21 cellular contexts compared by ENCODE assay signal in the genomic region with DNA sequence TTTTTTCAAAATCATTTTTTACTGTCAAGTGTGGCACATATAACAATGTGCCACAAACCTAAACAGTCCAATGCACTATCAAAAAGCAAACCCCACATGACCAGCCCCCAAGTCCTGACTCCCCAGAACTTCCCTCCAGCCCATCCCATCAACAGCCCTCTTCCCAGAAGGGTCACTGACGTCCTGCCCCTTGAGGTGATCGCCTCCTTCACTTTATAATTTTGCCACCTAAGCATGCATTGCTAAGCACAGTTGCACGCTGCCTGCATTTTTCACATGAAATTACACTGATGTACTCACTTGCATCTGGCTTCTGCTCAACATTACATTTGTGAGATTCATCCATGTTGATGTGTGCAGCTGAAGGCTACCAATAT. TPM values are rescaled to one million over a fixed set of nuclear protein-coding genes. Genes with fewer than 3 reads are reported as not detected.
A peak's percentile ranks its signal among the peaks of the same experiment; 100 is the strongest.
DNase-seq lines count a peak whose midpoint lies in the region; ATAC-seq and TF ChIP-seq lines count a peak whose summit lies in the region.
"Had no signal": no experiment of that assay in that cellular context is flagged by ENCODE, and none has a peak within 500 bp of the region (broad histone marks: within the 10 kb centered on the region; RNA-seq: fewer than 3 reads in every experiment).

No MANE protein-coding gene starts in this region.

- no peaks in the 10 kb centered on the region for H3K36me3 ChIP-seq in RWPE2 (ENCODE audit: low read depth)
- H3K36me3 ChIP-seq: BE2C, HAP-1 had no signal

- ATAC-seq in RWPE2 (ENCODE audit: low read depth) (no peak), sciatic nerve (no peak), GM18909 (IDR thresholded peaks at IDR 0.05; ENCODE audit: poor library complexity, unreplicated experiment) (no peak)
- ATAC-seq: A549 had no signal

- DNase-seq in activated effector memory CD4-positive, alpha-beta T cell treated with anti-CD3 and anti-CD28 coated beads, Interleukin-2, amount 50 U/mL, for 16 hours, result peak; percentile 34
- no peak for DNase-seq in activated effector memory CD4-positive, alpha-beta T cell treated with Interleukin-2 at 50 U/mL for 16 hours
- DNase-seq in RWPE2 (ENCODE audit: low spot score) (peak; percentile 19), sciatic nerve (ENCODE audit: low spot score) (peak; percentile 31), NCI-H128 (lab: John Stamatoyannopoulos, UW; ENCODE audit: unreplicated experiment) (no peak)
- DNase-seq: 8988T; ACHN; AML-193; Calu3; CD4-positive, alpha-beta memory T cell; COR-L47; DMS79; EL; GDM1; GOT3; HFFc6 had no signal

- no peaks in the 10 kb centered on the region for H3K9me3 ChIP-seq in RWPE2 (ENCODE audit: severe bottlenecking)
- H3K9me3 ChIP-seq: BE2C, HAP-1 had no signal

- intact Hi-C loops in sciatic nerve (cut with DNase I), result no loop called here

- TF ChIP-seq CTCF in RWPE2 (IDR thresholded peaks at IDR 0.05; ENCODE audit: poor library complexity, severe bottlenecking), result no peak

- no peak overlapping the region for H3K4me3 ChIP-seq in RWPE2 (ENCODE audit: severe bottlenecking)
- H3K4me3 ChIP-seq: A549; BLaER1 treated with 17β-estradiol and CSF1 and Interleukin-3, amounts not matched to agents 10 nM and 100 nM; HAP-1 had no signal

- H3K27ac ChIP-seq in RWPE2 (ENCODE audit: poor library complexity, severe bottlenecking), result no peak overlapping the region
- H3K27ac ChIP-seq: A549; BLaER1 treated with 17β-estradiol and CSF1 and Interleukin-3, amounts not matched to agents 10 nM and 100 nM had no signal

- H3K27me3 ChIP-seq in RWPE2 (ENCODE audit: insufficient read depth, poor library complexity, severe bottlenecking), result no peaks in the 10 kb centered on the region
- H3K27me3 ChIP-seq: BE2C had no signal

- peaks cover 13% of the 10 kb centered on the region for H3K4me1 ChIP-seq in RWPE2 (ENCODE audit: insufficient read depth, poor library complexity, severe bottlenecking)
- H3K4me1 ChIP-seq: HAP-1 had no signal

RNA-seq across cellular contexts. Expression of a gene that starts 42.5 kb away (rescaled TPM):
- total RNA-seq in sciatic nerve, result 23.7 TPM
- total RNA-seq: Calu3; CD4-positive, alpha-beta memory T cell had no signal

Comparison
In these comparisons a context has a peak if more than half of its experiments do, and no peak if none do; other contexts are left out.
1. DNase-seq: peak in activated effector memory CD4-positive, alpha-beta T cell treated with anti-CD3 and anti-CD28 coated beads, Interleukin-2, amount 50 U/mL, for 16 hours (single experiment), RWPE2 (single experiment) and sciatic nerve (single experiment); none in activated effector memory CD4-positive, alpha-beta T cell treated with Interleukin-2 at 50 U/mL for 16 hours (single experiment) and NCI-H128 (single experiment).